6 cellular contexts compared by ENCODE assay signal in the genomic region with DNA sequence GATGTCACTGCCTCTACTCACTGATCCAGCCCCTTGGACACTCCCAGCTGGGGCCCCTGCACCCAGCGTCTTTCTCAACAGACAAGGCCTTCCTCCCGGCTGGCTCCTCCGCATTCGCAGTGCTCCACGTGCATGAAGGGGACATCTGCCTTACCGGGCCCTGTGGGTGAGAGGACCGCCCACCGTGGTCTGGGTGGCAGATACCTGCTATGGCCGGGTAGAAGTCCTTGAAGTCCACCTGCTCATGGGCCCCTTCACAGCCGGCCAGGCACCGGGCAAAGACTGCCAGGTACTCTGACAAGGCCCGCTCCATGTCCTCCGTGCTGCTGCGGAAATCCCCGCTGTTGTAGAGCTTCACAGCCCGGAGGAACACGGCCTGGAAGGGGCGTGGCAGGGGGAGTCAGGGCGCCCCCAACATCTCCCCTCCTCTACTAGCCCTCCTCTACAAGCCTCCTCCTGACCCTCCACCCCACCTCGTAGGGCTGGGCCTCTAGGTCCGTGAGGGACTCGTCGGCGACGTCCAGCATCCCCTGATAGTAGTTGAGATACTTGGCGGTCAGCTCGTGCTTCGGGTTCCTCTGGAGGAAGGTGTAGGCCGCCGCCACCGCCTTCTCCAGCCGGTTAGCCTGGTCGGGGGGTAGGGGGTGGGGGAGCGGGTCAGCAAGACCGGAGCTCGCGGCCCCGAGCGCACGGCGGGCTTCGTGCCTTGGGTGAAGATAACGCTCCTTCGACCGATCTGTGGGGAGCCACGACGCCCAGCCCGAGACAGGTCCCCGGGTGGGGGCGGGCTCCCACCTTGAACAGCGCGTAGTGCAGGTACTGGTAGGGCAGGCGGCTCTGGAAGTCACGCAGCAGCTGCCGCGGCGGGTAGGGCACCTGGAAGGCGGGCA. TPM values are rescaled to one million over a fixed set of nuclear protein-coding genes. Genes with fewer than 3 reads are reported as not detected.
DNase-seq lines count a peak whose midpoint lies in the region; ATAC-seq and TF ChIP-seq lines count a peak whose summit lies in the region.

No MANE protein-coding gene starts in this region.

- DNase-seq in brain microvascular endothelial cell (no peak), neural crest cell (ENCODE audit: low read depth, low spot score) (no peak), GM19240 (ENCODE audit: insufficient read length, low spot score) (no peak)

- peak overlapping the region; percentile 44 for H3K27ac ChIP-seq in brain microvascular endothelial cell

- peak overlapping the region; percentile 82 for H3K4me3 Mint-ChIP-seq in neural crest cell

- H3K27me3 Mint-ChIP-seq in neural crest cell (ENCODE audit: low read depth) = no peaks in the 10 kb centered on the region

- peaks cover 5% of the 10 kb centered on the region for H3K36me3 Mint-ChIP-seq in neural crest cell (ENCODE audit: low read depth)

- peaks cover 7% of the 10 kb centered on the region for H3K36me3 ChIP-seq in brain microvascular endothelial cell (replicated peaks)

- TF ChIP-seq CTCF in brain microvascular endothelial cell (IDR thresholded peaks at IDR 0.05; ENCODE audit: low read depth, low read length, missing control alignments) (no peak), neural crest cell (conservative IDR thresholded peaks at IDR 0.05) (no peak)

- no peaks in the 10 kb centered on the region for H3K27me3 ChIP-seq in brain microvascular endothelial cell (replicated peaks)

- in situ Hi-C loops in brain microvascular endothelial cell (cut with HindIII; ENCODE audit: low pct_ligation_motif_present, low sequenced_read_pairs) = no loop called here

- H3K4me1 Mint-ChIP-seq in neural crest cell = peaks cover 38% of the 10 kb centered on the region

- H3K4me3 ChIP-seq in brain microvascular endothelial cell (ENCODE audit: low read depth, low read length) = peak overlapping the region; percentile 85

- H3K27ac Mint-ChIP-seq in neural crest cell (ENCODE audit: unreplicated experiment) = no peak overlapping the region

- ATAC-seq in HG03457 (IDR thresholded peaks at IDR 0.05; ENCODE audit: unreplicated experiment) (peak; percentile 13), HG03135 (IDR thresholded peaks at IDR 0.05; ENCODE audit: unreplicated experiment) (no peak), HG03039 (IDR thresholded peaks at IDR 0.05; ENCODE audit: unreplicated experiment) (no peak)

- no peaks in the 10 kb centered on the region for H3K9me3 Mint-ChIP-seq in neural crest cell

RNA-seq across cellular contexts. Expression of gene P3H4, which starts 0.8 kb away (rescaled TPM):
- 40.3 and 42.3 TPM in 2 replicates for total RNA-seq in neural crest cell

RNA-seq across cellular contexts. Expression of gene FKBP10, which starts 1.9 kb away (rescaled TPM):
- total RNA-seq in neural crest cell = 259 and 262 TPM in 2 replicates

RNA-seq across cellular contexts. Expression of gene JUP, which starts 24.4 kb away (rescaled TPM):
- 20.6 and 23.5 TPM in 2 replicates for total RNA-seq in neural crest cell

RNA-seq across cellular contexts. Expression of gene NT5C3B, which starts 25.1 kb away (rescaled TPM):
- 120 and 123 TPM in 2 replicates for total RNA-seq in neural crest cell

RNA-seq across cellular contexts. Expression of gene KLHL10, which starts 26.7 kb away (rescaled TPM):
- total RNA-seq in neural crest cell = not detected in 2 replicates
